7 cellular contexts compared by ENCODE assay signal in genomic region chr10:36540611-36541010, GRCh38.
"Had no signal": no experiment of that assay in that cellular context is flagged by ENCODE, and none has a peak within 500 bp of the region (broad histone marks: within the 10 kb centered on the region; RNA-seq: fewer than 3 reads in every experiment).

No MANE protein-coding gene starts in this region.

- H3K4me3 Mint-ChIP-seq: IgD-negative memory B cell had no signal

- H3K4me3 ChIP-seq: K562 had no signal

- H3K27ac ChIP-seq: HL-60 had no signal

- ATAC-seq: HepG2, K562 had no signal

- DNase-seq: IMR-90, KBM-7, KG1 had no signal

- H3K36me3 Mint-ChIP-seq: IgD-negative memory B cell had no signal
